In the genomic region with DNA sequence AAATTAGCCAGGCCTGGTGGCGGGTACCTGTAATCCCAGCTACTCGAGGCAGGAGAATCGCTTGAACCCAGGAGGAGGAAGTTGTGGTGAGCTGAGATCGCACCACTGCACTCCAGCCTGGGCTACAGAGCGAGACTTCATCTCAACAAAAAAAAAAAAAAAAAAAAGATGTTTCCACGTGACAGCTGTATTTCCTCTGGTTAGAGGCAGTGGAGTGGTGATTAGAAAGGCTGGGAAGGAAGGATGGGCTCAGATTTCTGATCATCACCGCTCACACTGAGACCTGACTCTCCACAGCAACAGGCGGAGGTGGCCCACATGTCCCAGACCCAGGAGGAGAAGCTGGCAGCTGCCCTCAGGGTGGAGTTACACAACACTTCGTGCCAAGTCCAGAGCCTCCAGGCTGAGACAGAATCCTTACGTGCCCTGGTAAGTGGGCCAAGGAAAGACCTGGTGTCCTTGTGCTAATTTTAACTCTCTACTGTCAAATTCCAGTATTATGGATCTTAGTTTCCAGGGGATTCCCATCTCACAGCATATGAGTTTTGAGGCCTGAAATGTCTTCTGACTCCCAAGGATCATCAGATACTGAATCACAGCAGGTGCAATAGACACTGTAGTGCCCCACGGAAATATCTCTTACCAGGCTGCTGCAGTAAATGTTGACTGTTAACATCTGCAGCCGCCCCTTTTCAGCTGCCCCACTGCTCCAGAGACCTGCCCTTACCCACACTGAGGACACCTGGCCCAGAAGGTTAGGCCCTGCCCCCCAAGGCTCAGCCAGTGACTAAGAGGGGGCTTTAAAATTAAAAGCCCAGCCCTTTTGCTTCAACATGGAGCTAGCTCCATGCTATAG, we compare ENCODE assay signal across 10 cellular contexts.
DNase-seq lines count a peak whose midpoint lies in the region; ATAC-seq, FAIRE-seq and TF ChIP-seq lines count a peak whose summit lies in the region.
"Had no signal": no experiment of that assay in that cellular context is flagged by ENCODE, and none has a peak within 500 bp of the region (broad histone marks: within the 10 kb centered on the region; RNA-seq: fewer than 3 reads in every experiment).

No MANE protein-coding gene starts in this region.

- DNase-seq in neuronal stem cell (ENCODE audit: low spot score) (no peak), NCI-H69 (lab: John Stamatoyannopoulos, UW) (no peak), hepatic stellate cell (ENCODE audit: low spot score) (no peak), kidney (no peak)
- DNase-seq in activated T-cell treated with anti-CD3 and anti-CD28 coated beads, Interleukin-2, amount 50 U/mL, for 1 hour, result no peak
- DNase-seq: NCI-H510A treated with DMSO at 0.1 percent for 48 hours, SW 1271 had no signal

- H3K79me1 ChIP-seq in neuronal stem cell (ENCODE audit: low read depth, low read length), result no peaks in the 10 kb centered on the region

- peak overlapping the region; percentile 48 for H3K4me2 ChIP-seq in OCI-LY3 (ENCODE audit: low read length)
- no peak overlapping the region for H3K4me2 ChIP-seq in neuronal stem cell (ENCODE audit: insufficient read depth, low read length, poor library complexity, severe bottlenecking)

- H3K36me3 ChIP-seq in OCI-LY3 (replicated peaks; ENCODE audit: low read depth, low read length) (no peaks in the 10 kb centered on the region), neuronal stem cell (replicated peaks in 1 of 2; ENCODE audit: control insufficient read depth in 2 of 2, insufficient read depth in 2 of 2, low read length in 2 of 2) (no peaks in the 10 kb centered on the region), kidney (ENCODE audit: control insufficient read depth in 1 of 2, insufficient read depth in 2 of 2, low read length in 2 of 2) (no peaks in the 10 kb centered on the region)

- TF ChIP-seq POLR2A in GM18505 (IDR thresholded peaks at IDR 0.05; ENCODE audit: borderline replicate concordance, extremely low read depth, insufficient read depth, insufficient read length), result peak; percentile 12

- H3K79me2 ChIP-seq in OCI-LY3 (ENCODE audit: low read length), result no peaks in the 10 kb centered on the region

- no peak overlapping the region for H2BK120ac ChIP-seq in neuronal stem cell (ENCODE audit: low read depth, low read length)

- H3K27ac ChIP-seq in OCI-LY3 (ENCODE audit: low read length) (no peak overlapping the region), neuronal stem cell (replicated peaks; ENCODE audit: low read length) (no peak overlapping the region), kidney (ENCODE audit: low read depth in 2 of 2, low read length in 2 of 2) (no peak overlapping the region)

- peaks cover 50% of the 10 kb centered on the region for H3K4me1 ChIP-seq in OCI-LY3 (ENCODE audit: low read length)
- H3K4me1 ChIP-seq in neuronal stem cell (ENCODE audit: control insufficient read depth in 2 of 2, insufficient read depth in 1 of 2, low read depth in 1 of 2, low read length in 2 of 2), result peaks cover 0 to 20% of the 10 kb centered on the region in 2 donors
- H3K4me1 ChIP-seq in kidney (ENCODE audit: control insufficient read depth in 1 of 2, insufficient read depth in 1 of 2, low read depth in 1 of 2, low read length in 2 of 2), result no peaks in the 10 kb centered on the region

- peak overlapping the region; percentile 90 for H3K18ac ChIP-seq in neuronal stem cell (ENCODE audit: low read length)

- H3K4ac ChIP-seq in neuronal stem cell (ENCODE audit: low read length), result no peak overlapping the region

- peak overlapping the region; percentile 53 for H2BK15ac ChIP-seq in neuronal stem cell (ENCODE audit: low read length)

- H4K8ac ChIP-seq in neuronal stem cell (ENCODE audit: low read depth, low read length), result no peak overlapping the region

- H2AFZ ChIP-seq in OCI-LY3 (ENCODE audit: low read depth, low read length) (peak overlapping the region; percentile 32; the same call in 1 of the 2 replicates), neuronal stem cell (ENCODE audit: low read length) (no peak overlapping the region)

- peak overlapping the region; percentile 62 for H2BK5ac ChIP-seq in neuronal stem cell (ENCODE audit: low read length)

- H4K20me1 ChIP-seq in OCI-LY3 (ENCODE audit: insufficient read depth, low read length), result no peaks in the 10 kb centered on the region

- no peak overlapping the region for H2BK12ac ChIP-seq in neuronal stem cell (ENCODE audit: low read length)

- no peak overlapping the region for H3K4me3 ChIP-seq in OCI-LY3 (ENCODE audit: low read length)
- no peak overlapping the region for H3K4me3 ChIP-seq in neuronal stem cell (ENCODE audit: low read length in 2 of 2)
- H3K4me3 ChIP-seq in kidney (ENCODE audit: low read length in 2 of 2), result no peak overlapping the region

- WGBS in neuronal stem cell (ENCODE audit: extremely low coverage in 2 of 2, insufficient read length in 2 of 2, insufficient replicate concordance in 1 of 2), 2 donors, result no CpG with 5 or more reads among the region's 12 CpGs

- FAIRE-seq in kidney (lab: Jason Lieb, UNC), result no peak

- intact Hi-C loops in kidney (cut with DNase I), result no loop called here

- H3K9me3 ChIP-seq in OCI-LY3 (ENCODE audit: insufficient read depth, low read length) (peaks cover 3% of the 10 kb centered on the region; the same call in 1 of the 2 replicates), neuronal stem cell (replicated peaks in 1 of 2; ENCODE audit: control insufficient read depth in 2 of 2, insufficient read depth in 1 of 2, low read depth in 1 of 2, low read length in 2 of 2) (no peaks in the 10 kb centered on the region), kidney (ENCODE audit: control insufficient read depth in 1 of 2, low read length in 2 of 2) (no peaks in the 10 kb centered on the region)

- H3K14ac ChIP-seq in neuronal stem cell (ENCODE audit: low read length), result no peak overlapping the region

- no peak overlapping the region for H4K91ac ChIP-seq in neuronal stem cell (ENCODE audit: low read depth, low read length, poor library complexity)

- no peak for TF ChIP-seq CTCF in OCI-LY3 (IDR thresholded peaks at IDR 0.05; ENCODE audit: low read depth, low read length)
- no peak for TF ChIP-seq CTCF in kidney (IDR thresholded peaks at IDR 0.05; ENCODE audit: borderline replicate concordance, extremely low read depth, insufficient read depth)

- H3K27me3 ChIP-seq in OCI-LY3 (ENCODE audit: low read depth, low read length), result no peaks in the 10 kb centered on the region
- peaks cover 0 to 8% (median 0%) of the 10 kb centered on the region in 3 experiments for H3K27me3 ChIP-seq in neuronal stem cell (ENCODE audit: control insufficient read depth in 3 of 3, insufficient read depth in 3 of 3, low read depth in 1 of 3, low read length in 3 of 3)

- ATAC-seq in GM18505 (IDR thresholded peaks at IDR 0.05; ENCODE audit: unreplicated experiment) (no peak), HG02588 (IDR thresholded peaks at IDR 0.05; ENCODE audit: unreplicated experiment) (peak; percentile 35)

- H3K23ac ChIP-seq in neuronal stem cell (ENCODE audit: low read depth, low read length, poor library complexity), result no peak overlapping the region

- no peak overlapping the region for H3K9ac ChIP-seq in OCI-LY3 (ENCODE audit: low read length)
- no peak overlapping the region for H3K9ac ChIP-seq in neuronal stem cell (ENCODE audit: low read depth, low read length, poor library complexity)
- H3K9ac ChIP-seq in kidney (ENCODE audit: low read length in 2 of 2), result no peak overlapping the region

- peak overlapping the region; percentile 59 for H2AK5ac ChIP-seq in neuronal stem cell (ENCODE audit: low read depth, low read length)
